Comparison of ENCODE assay signal across 27 cellular contexts in genomic region chr6:88133718-88134117, GRCh38.
"Had no signal": no experiment of that assay in that cellular context is flagged by ENCODE, and none has a peak within 500 bp of the region (broad histone marks: within the 10 kb centered on the region; RNA-seq: fewer than 3 reads in every experiment).

No MANE protein-coding gene starts in this region.

- H3K4me3 ChIP-seq: K562, SJSA1, SK-N-MC had no signal

- H3K27me3 Mint-ChIP-seq: IgD-negative memory B cell had no signal

- H3K4me1 ChIP-seq: SJSA1 had no signal

- H3K36me3 ChIP-seq: SJSA1 had no signal

- H3K27ac ChIP-seq: HL-60, KMS-11, SJSA1, SK-N-MC had no signal

- H3K36me3 Mint-ChIP-seq: IgD-negative memory B cell had no signal

- DNase-seq: Kasumi-1, MV-4-11, NCI-H1048, NCI-H1105, NCI-H1417, NCI-H1436 treated with DMSO at 0.1 percent for 48 hours, NCI-H1694, NCI-H187 treated with DMSO at 0.1 percent for 48 hours, NCI-H2029 treated with DMSO at 0.1 percent for 48 hours, NCI-H2171, NCI-H226, NCI-H446, NCI-H510A, NCI-H524 treated with DMSO at 0.1 percent for 48 hours, NCI-H69, NCI-H774, Right ventricle myocardium superior, RPMI8226, SIG-M5 had no signal

- H3K27me3 ChIP-seq: SJSA1 had no signal

- ATAC-seq: K562 had no signal

- FAIRE-seq: HTR-8/SVneo, K562, RCC 7860 had no signal

- H3K9me3 ChIP-seq: SJSA1 had no signal

- H3K9me3 Mint-ChIP-seq: IgD-negative memory B cell had no signal

- H3K4me3 Mint-ChIP-seq: IgD-negative memory B cell had no signal
